1 cellular context compared by ENCODE assay signal in the genomic region with DNA sequence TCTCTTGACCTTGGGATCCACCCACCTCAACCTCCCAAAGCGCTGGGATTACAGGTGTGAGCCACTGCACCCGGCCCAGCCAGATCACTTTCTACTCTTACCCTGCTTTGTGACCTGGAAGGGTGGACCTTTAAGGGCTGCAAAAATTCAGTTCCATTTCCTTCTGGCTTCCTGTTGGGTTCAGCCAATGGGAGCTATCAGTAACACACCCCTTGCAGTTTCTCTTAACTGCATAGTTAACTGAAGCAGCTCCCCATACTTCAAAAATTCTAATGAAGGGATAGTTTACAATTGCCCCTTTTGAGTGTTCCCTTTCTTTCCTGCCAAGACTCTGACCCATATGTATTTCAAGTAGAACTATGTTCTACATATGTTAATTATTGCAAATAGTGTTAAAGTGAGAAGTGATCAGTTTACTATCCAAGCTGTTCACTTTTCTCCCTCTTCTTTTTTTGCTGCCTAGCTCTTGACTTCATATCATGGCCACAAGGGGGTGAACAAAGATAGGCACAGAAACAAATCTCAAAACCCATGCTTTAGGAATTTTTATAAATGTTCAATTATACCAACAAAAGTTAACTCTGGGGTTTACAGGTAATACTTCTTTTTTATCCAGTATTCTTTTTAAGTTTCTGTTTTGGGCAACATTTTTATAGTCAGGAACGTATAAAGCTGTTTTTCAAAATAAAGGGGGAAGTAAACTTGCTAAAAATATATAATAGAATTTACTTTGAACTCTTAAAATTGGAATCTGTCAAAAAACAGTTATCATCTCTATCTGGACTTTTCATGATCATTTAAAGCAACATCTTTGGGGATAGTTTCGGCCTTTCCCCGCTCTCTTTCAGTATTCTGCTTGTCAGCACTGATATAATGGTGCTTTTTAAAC.
TF ChIP-seq lines count a peak whose summit lies in the region.

No MANE protein-coding gene starts in this region.

TF ChIP-seq in H1, 55 proteins besides CTCF, POLR2A, EP300 and RAD21 (continued from another document):
- no peak for TF ChIP-seq ZNF274 (IDR thresholded peaks at IDR 0.05; ENCODE audit: borderline replicate concordance, extremely low read depth, low read length)
- TF ChIP-seq KDM1A (IDR thresholded peaks at IDR 0.05; ENCODE audit: borderline replicate concordance, low read length), result no peak
- TF ChIP-seq EZH2 (IDR thresholded peaks at IDR 0.05; ENCODE audit: low read depth, low read length, severe bottlenecking), result no peak
- TF ChIP-seq SAP30 (IDR thresholded peaks at IDR 0.05; ENCODE audit: insufficient read depth, insufficient replicate concordance, low read length), result no peak
- no peak for TF ChIP-seq SRF (IDR thresholded peaks at IDR 0.05; ENCODE audit: low read depth, low read length)
- TF ChIP-seq BCL11A (IDR thresholded peaks at IDR 0.05; ENCODE audit: low read depth in 2 of 2, low read length in 2 of 2), result no peak
- TF ChIP-seq SIRT6 (IDR thresholded peaks at IDR 0.05; ENCODE audit: low read length), result no peak
- no peak for TF ChIP-seq MAX (IDR thresholded peaks at IDR 0.05)
- TF ChIP-seq CTBP2 (IDR thresholded peaks at IDR 0.05; ENCODE audit: borderline replicate concordance, insufficient read depth, insufficient read length, low read length), result no peak
- no peak for TF ChIP-seq POU5F1 (IDR thresholded peaks at IDR 0.05; ENCODE audit: low read depth, low read length)
